ENCODE assay signal across 8 cellular contexts in genomic region chr13:44434441-44435141, GRCh38.
DNase-seq lines count a peak whose midpoint lies in the region; ATAC-seq and TF ChIP-seq lines count a peak whose summit lies in the region.

No MANE protein-coding gene starts in this region.

- ATAC-seq in HG03378 (IDR thresholded peaks at IDR 0.05; ENCODE audit: unreplicated experiment) (no peak), HG03571 (IDR thresholded peaks at IDR 0.05; ENCODE audit: unreplicated experiment) (no peak)

- H3K36me3 ChIP-seq in DOHH2 (ENCODE audit: control insufficient read depth, low read length) (peaks cover 38% of the 10 kb centered on the region), prostate gland (peaks cover 0 to 13% of the 10 kb centered on the region in 2 donors)

- peaks cover 13% of the 10 kb centered on the region for H4K20me1 ChIP-seq in DOHH2 (ENCODE audit: control insufficient read depth, insufficient read depth, low read depth, low read length)

- H3K9me3 ChIP-seq in DOHH2 (ENCODE audit: control insufficient read depth, insufficient read depth, low read length) (no peaks in the 10 kb centered on the region), prostate gland (no peaks in the 10 kb centered on the region)

- TF ChIP-seq CTCF in DOHH2 (IDR thresholded peaks at IDR 0.05; ENCODE audit: low read depth, low read length, poor library complexity, severe bottlenecking): no peak
- no peak for TF ChIP-seq CTCF in VCaP (conservative IDR thresholded peaks at IDR 0.05)
- TF ChIP-seq CTCF in prostate gland (IDR thresholded peaks at IDR 0.05): no peak

- intact Hi-C loops in prostate gland (cut with DNase I): loop anchor here (2.0 to 10.0 kb wide), 6 partner anchors 60 to 382 kb away; no protein-coding TSS in a partner anchor

- peaks cover 38% of the 10 kb centered on the region for H3K4me1 ChIP-seq in DOHH2 (ENCODE audit: control insufficient read depth, low read length)
- peaks cover 3% of the 10 kb centered on the region for H3K4me1 ChIP-seq in prostate gland (replicated peaks)

- DNase-seq in globus pallidus (ENCODE audit: low spot score) (peak; percentile 70), prostate gland (ENCODE audit: low spot score) (no peak), NCI-H1105 (lab: John Stamatoyannopoulos, UW) (no peak), T-helper 9 cell (no peak)

- WGBS in prostate gland: 36% methylated on average over 13 of the region's 13 CpGs

- H3K79me2 ChIP-seq in DOHH2 (ENCODE audit: control insufficient read depth, low read length): peaks cover 28% of the 10 kb centered on the region

- H3K9me2 ChIP-seq in DOHH2 (replicated peaks; ENCODE audit: control insufficient read depth, low read length): no peaks in the 10 kb centered on the region

- peak overlapping the region; percentile 80 for H3K4me2 ChIP-seq in DOHH2 (ENCODE audit: low read length)

- H3K4me3 ChIP-seq in DOHH2 (ENCODE audit: low read length) (peak overlapping the region; percentile 93), prostate gland (peak overlapping the region; percentile 43 to 72)

- H3K27ac ChIP-seq in DOHH2 (ENCODE audit: low read depth, low read length) (no peak overlapping the region; the same call in 1 of the 2 replicates), VCaP (peak overlapping the region; percentile 90), prostate gland (peak overlapping the region; percentile 94 to 98)

- H3K27me3 ChIP-seq in DOHH2 (ENCODE audit: control insufficient read depth, low read length): no peaks in the 10 kb centered on the region
- no peaks in the 10 kb centered on the region for H3K27me3 ChIP-seq in prostate gland (replicated peaks; ENCODE audit: insufficient read depth)

- no peak for TF ChIP-seq POLR2A in prostate gland (IDR thresholded peaks at IDR 0.05)

- H3F3A ChIP-seq in DOHH2 (ENCODE audit: control insufficient read depth, insufficient read depth): peaks cover 43% of the 10 kb centered on the region
